In the genomic region with DNA sequence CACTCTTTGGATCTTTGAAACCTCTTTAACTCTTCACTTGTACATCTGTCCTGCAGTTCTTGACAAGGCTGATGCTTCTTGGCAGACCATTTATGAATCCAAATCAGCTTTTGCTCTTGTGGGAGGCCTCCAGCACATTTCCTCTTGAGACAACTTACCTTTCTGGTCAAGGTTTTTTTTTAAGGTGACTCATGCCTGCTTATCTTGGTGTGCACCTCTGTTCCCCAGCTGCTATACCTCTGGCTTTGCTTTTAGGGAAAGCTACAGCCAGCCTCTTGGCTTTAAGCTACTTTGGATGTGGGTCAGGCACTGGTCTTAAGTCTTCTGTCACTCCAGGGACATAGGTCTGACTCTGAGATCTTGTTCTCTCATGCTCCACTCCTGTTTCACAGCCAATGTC, we compare ENCODE assay signal across 20 cellular contexts.
DNase-seq lines count a peak whose midpoint lies in the region; ATAC-seq, FAIRE-seq and TF ChIP-seq lines count a peak whose summit lies in the region.
"Had no signal": no experiment of that assay in that cellular context is flagged by ENCODE, and none has a peak within 500 bp of the region (broad histone marks: within the 10 kb centered on the region; RNA-seq: fewer than 3 reads in every experiment).

No MANE protein-coding gene starts in this region.

- POLR2A ChIA-PET in HCT116 (lab: Charles Lee): no interaction called here

- CTCF ChIA-PET in HCT116 (lab: Charles Lee): interaction anchor here (1.0 to 1.7 kb wide), 2 partner anchors 22 to 60 kb away, joined by 3 to 4 read pairs; no protein-coding TSS in a partner anchor

- H3K36me3 ChIP-seq in HCT116 (ENCODE audit: control insufficient read depth in 1 of 2, insufficient read depth in 2 of 2, low read length in 2 of 2) (no peaks in the 10 kb centered on the region), RWPE2 (ENCODE audit: low read depth) (no peaks in the 10 kb centered on the region), pancreas (no peaks in the 10 kb centered on the region)
- H3K36me3 ChIP-seq: BE2C, MG63 had no signal

- no peak for FAIRE-seq in pancreas (lab: Jason Lieb, UNC)
- FAIRE-seq: G401.6, GM12892, H1, RCC 7860 had no signal

- H3K9me2 ChIP-seq in HCT116 (ENCODE audit: insufficient read depth): no peaks in the 10 kb centered on the region

- H3K4me3 Mint-ChIP-seq in stimulated activated effector memory CD8-positive, alpha-beta T cell treated with anti-CD3 and anti-CD28 coated beads, Interleukin-12 subunit alpha, Interleukin-12 subunit beta, amount 100 ng/mL, for 72 hours: no peak overlapping the region

- BruUV-seq in HCT116 (replicated peaks; lab: Mats Ljungman, UMichigan): no TSS peak

- no peak for TF ChIP-seq POLR2A in HCT116 (IDR thresholded peaks at IDR 0.05; ENCODE audit: borderline replicate concordance, extremely low read depth, insufficient read depth, insufficient read length)

- H3K9me3 ChIP-seq in HCT116 (ENCODE audit: control insufficient read depth in 1 of 2, insufficient read depth in 1 of 2, low read depth in 1 of 2, low read length in 2 of 2): no peaks in the 10 kb centered on the region
- H3K9me3 ChIP-seq in RWPE2 (ENCODE audit: severe bottlenecking): no peaks in the 10 kb centered on the region
- no peaks in the 10 kb centered on the region for H3K9me3 ChIP-seq in pancreas
- H3K9me3 ChIP-seq: BE2C, MG63 had no signal

- TF ChIP-seq CTCF in HCT116 (IDR thresholded peaks at IDR 0.05 in 2 of 3, conservative IDR thresholded peaks at IDR 0.05 in 1 of 3; ENCODE audit: borderline replicate concordance in 1 of 3, insufficient read depth in 1 of 3, low read depth in 2 of 3, low read length in 2 of 3): no peak
- no peak for TF ChIP-seq CTCF in RWPE2 (IDR thresholded peaks at IDR 0.05; ENCODE audit: poor library complexity, severe bottlenecking)
- no peak for TF ChIP-seq CTCF in pancreas (IDR thresholded peaks at IDR 0.05)

- no peaks in the 10 kb centered on the region for H3K27me3 ChIP-seq in HCT116 (ENCODE audit: insufficient read depth, low read length)
- H3K27me3 ChIP-seq in RWPE2 (ENCODE audit: insufficient read depth, poor library complexity, severe bottlenecking): no peaks in the 10 kb centered on the region
- H3K27me3 ChIP-seq in pancreas: no peaks in the 10 kb centered on the region
- H3K27me3 ChIP-seq: BE2C, MG63 had no signal

- no peak for TF ChIP-seq RAD21 in HCT116 (IDR thresholded peaks at IDR 0.05; ENCODE audit: low read depth)

- intact Hi-C loops in HCT116 (cut with micrococcal nuclease): no loop called here
- intact Hi-C loops in pancreas (cut with DNase I): no loop called here

- H3K4me3 ChIP-seq in HCT116 (replicated peaks in 1 of 2; ENCODE audit: low read depth in 1 of 2, low read length in 2 of 2) (no peak overlapping the region), RWPE2 (ENCODE audit: severe bottlenecking) (no peak overlapping the region), pancreas (no peak overlapping the region)
- H3K4me3 ChIP-seq: MG63 had no signal

- DNase-seq in HCT116 (ENCODE audit: low read depth, low spot score) (no peak), RWPE2 (ENCODE audit: low spot score) (no peak), pancreas (peak in 1 of 6 donors; percentile 39), SIG-M5 treated with dmso at 0.1 percent for 504 hours (lab: John Stamatoyannopoulos, UW; ENCODE audit: unreplicated experiment) (no peak), NCI-H526 (lab: John Stamatoyannopoulos, UW) (no peak)
- no peak for DNase-seq in stimulated activated effector memory CD8-positive, alpha-beta T cell treated with anti-CD3 and anti-CD28 coated beads, Interleukin-12 subunit alpha, Interleukin-12 subunit beta, amount 100 ng/mL, for 72 hours (ENCODE audit: low spot score in 2 of 2)
- DNase-seq: BE2C, Kasumi-1, MG63, NCI-H1417, NCI-H187 treated with DMSO at 0.1 percent for 48 hours, NCI-H2227 treated with DMSO at 0.1 percent for 48 hours, NCI-H524, NCI-H82 had no signal

- no peak overlapping the region for H3K27ac Mint-ChIP-seq in stimulated activated effector memory CD8-positive, alpha-beta T cell treated with anti-CD3 and anti-CD28 coated beads, Interleukin-12 subunit alpha, Interleukin-12 subunit beta, amount 100 ng/mL, for 72 hours

- H3K9ac ChIP-seq in HCT116 (ENCODE audit: low read length): no peak overlapping the region

- H3K4me1 ChIP-seq in HCT116 (ENCODE audit: control insufficient read depth in 1 of 2, insufficient read depth in 2 of 2, low read length in 2 of 2): peaks cover 37 to 41% of the 10 kb centered on the region in 2 experiments
- H3K4me1 ChIP-seq in RWPE2 (ENCODE audit: insufficient read depth, poor library complexity, severe bottlenecking): peaks cover 27% of the 10 kb centered on the region
- H3K4me1 ChIP-seq in pancreas: peaks cover 0 to 5% (median 0%) of the 10 kb centered on the region in 3 donors
- H3K4me1 ChIP-seq: BE2C had no signal

- H4K20me1 ChIP-seq in HCT116 (ENCODE audit: insufficient read depth): no peaks in the 10 kb centered on the region

- H2AFZ ChIP-seq in HCT116 (ENCODE audit: low read depth, low read length, poor library complexity, severe bottlenecking): no peak overlapping the region

- peak overlapping the region; percentile 57 for H3K4me2 ChIP-seq in HCT116 (ENCODE audit: low read length)

- no peaks in the 10 kb centered on the region for H3K79me2 ChIP-seq in HCT116 (ENCODE audit: insufficient read depth, low read length)

- H3K36me3 Mint-ChIP-seq in stimulated activated effector memory CD8-positive, alpha-beta T cell treated with anti-CD3 and anti-CD28 coated beads, Interleukin-12 subunit alpha, Interleukin-12 subunit beta, amount 100 ng/mL, for 72 hours: no peaks in the 10 kb centered on the region

- RAD21 ChIA-PET in HCT116 (lab: Charles Lee; ENCODE audit: low non-redundant PET in 1 of 2, low total read pairs in 2 of 2, uncharacterized antibody in 2 of 2, unreplicated experiment in 2 of 2): no interaction called here

- peaks cover 5% of the 10 kb centered on the region for H3K4me1 Mint-ChIP-seq in stimulated activated effector memory CD8-positive, alpha-beta T cell treated with anti-CD3 and anti-CD28 coated beads, Interleukin-12 subunit alpha, Interleukin-12 subunit beta, amount 100 ng/mL, for 72 hours

- peaks cover 6% of the 10 kb centered on the region for H3K9me3 Mint-ChIP-seq in stimulated activated effector memory CD8-positive, alpha-beta T cell treated with anti-CD3 and anti-CD28 coated beads, Interleukin-12 subunit alpha, Interleukin-12 subunit beta, amount 100 ng/mL, for 72 hours

- peak; percentile 55 for ATAC-seq in HCT116
- peak; percentile 73 for ATAC-seq in RWPE2 (ENCODE audit: low read depth)
- ATAC-seq in esophagus mucosa: peak; percentile 18
- ATAC-seq in pancreas: peak in 3 of 4 donors; percentile 56 to 76 (median 56)
- no peak for ATAC-seq in stimulated activated effector memory CD8-positive, alpha-beta T cell treated with anti-CD3 and anti-CD28 coated beads, Interleukin-12 subunit alpha, Interleukin-12 subunit beta, amount 100 ng/mL, for 72 hours
- ATAC-seq: Right ventricle myocardium inferior had no signal

- H3K27ac ChIP-seq in HCT116 (ENCODE audit: low read depth, low read length): no peak overlapping the region
- no peak overlapping the region for H3K27ac ChIP-seq in RWPE2 (ENCODE audit: poor library complexity, severe bottlenecking)
- H3K27ac ChIP-seq in pancreas: no peak overlapping the region

TF ChIP-seq in HCT116, 20 proteins besides CTCF, POLR2A, EP300 and RAD21:
- TF ChIP-seq POLR2AphosphoS5 (IDR thresholded peaks at IDR 0.05; ENCODE audit: low read depth, low read length) (no peak), ZNF274 (IDR thresholded peaks at IDR 0.05; ENCODE audit: low read depth, low read length) (no peak), ELF1 (IDR thresholded peaks at IDR 0.05; ENCODE audit: borderline replicate concordance, low read depth) (no peak), CBX3 (IDR thresholded peaks at IDR 0.05; ENCODE audit: low read depth) (no peak), YY1 (IDR thresholded peaks at IDR 0.05; ENCODE audit: extremely low read depth, insufficient replicate concordance, low read depth, low read length) (no peak), JUND (IDR thresholded peaks at IDR 0.05) (peak; percentile 58; the same call in 1 of the 2 replicates), FOSL1 (IDR thresholded peaks at IDR 0.05; ENCODE audit: low read depth) (peak; percentile 36)
- TF ChIP-seq, protein P1, sequence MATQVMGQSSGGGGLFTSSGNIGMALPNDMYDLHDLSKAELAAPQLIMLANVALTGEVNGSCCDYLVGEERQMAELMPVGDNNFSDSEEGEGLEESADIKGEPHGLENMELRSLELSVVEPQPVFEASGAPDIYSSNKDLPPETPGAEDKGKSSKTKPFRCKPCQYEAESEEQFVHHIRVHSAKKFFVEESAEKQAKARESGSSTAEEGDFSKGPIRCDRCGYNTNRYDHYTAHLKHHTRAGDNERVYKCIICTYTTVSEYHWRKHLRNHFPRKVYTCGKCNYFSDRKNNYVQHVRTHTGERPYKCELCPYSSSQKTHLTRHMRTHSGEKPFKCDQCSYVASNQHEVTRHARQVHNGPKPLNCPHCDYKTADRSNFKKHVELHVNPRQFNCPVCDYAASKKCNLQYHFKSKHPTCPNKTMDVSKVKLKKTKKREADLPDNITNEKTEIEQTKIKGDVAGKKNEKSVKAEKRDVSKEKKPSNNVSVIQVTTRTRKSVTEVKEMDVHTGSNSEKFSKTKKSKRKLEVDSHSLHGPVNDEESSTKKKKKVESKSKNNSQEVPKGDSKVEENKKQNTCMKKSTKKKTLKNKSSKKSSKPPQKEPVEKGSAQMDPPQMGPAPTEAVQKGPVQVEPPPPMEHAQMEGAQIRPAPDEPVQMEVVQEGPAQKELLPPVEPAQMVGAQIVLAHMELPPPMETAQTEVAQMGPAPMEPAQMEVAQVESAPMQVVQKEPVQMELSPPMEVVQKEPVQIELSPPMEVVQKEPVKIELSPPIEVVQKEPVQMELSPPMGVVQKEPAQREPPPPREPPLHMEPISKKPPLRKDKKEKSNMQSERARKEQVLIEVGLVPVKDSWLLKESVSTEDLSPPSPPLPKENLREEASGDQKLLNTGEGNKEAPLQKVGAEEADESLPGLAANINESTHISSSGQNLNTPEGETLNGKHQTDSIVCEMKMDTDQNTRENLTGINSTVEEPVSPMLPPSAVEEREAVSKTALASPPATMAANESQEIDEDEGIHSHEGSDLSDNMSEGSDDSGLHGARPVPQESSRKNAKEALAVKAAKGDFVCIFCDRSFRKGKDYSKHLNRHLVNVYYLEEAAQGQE (IDR thresholded peaks at IDR 0.05; ENCODE audit: low read depth): no peak
- TF ChIP-seq, protein P2, sequence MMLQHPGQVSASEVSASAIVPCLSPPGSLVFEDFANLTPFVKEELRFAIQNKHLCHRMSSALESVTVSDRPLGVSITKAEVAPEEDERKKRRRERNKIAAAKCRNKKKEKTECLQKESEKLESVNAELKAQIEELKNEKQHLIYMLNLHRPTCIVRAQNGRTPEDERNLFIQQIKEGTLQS (IDR thresholded peaks at IDR 0.05): no peak
